ENCODE assay signal across 1 cellular context in genomic region chr18:50287441-50288347, GRCh38.
A peak's percentile ranks its signal among the peaks of the same experiment; 100 is the strongest.
TF ChIP-seq lines count a peak whose summit lies in the region.

Gene CXXC1 (minus strand): TSS chr18:50287692. CDS start chr18:50287589, 103 bp downstream.

TF ChIP-seq in HepG2, 621 proteins besides CTCF, POLR2A, EP300 and RAD21 (continued from another document and continues in another):
- TF ChIP-seq, protein P1, sequence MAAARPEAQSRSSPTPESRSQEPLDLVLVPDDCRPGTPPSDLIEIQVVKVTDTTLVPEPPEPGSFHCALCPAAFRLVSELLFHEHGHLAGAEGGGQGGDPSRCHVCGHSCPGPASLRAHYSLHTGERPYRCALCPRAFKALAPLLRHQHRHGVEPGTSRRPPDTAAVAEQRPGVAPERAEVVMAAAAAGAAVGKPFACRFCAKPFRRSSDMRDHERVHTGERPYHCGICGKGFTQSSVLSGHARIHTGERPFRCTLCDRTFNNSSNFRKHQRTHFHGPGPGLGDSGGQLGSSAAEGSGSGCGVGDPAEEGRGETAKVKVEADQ (CRISPR knock-in tag; IDR thresholded peaks at IDR 0.05; ENCODE audit: borderline replicate concordance), result 0 out of 2 replicates have a peak, but pooled peaks have one; percentile 38
- TF ChIP-seq, protein P2, sequence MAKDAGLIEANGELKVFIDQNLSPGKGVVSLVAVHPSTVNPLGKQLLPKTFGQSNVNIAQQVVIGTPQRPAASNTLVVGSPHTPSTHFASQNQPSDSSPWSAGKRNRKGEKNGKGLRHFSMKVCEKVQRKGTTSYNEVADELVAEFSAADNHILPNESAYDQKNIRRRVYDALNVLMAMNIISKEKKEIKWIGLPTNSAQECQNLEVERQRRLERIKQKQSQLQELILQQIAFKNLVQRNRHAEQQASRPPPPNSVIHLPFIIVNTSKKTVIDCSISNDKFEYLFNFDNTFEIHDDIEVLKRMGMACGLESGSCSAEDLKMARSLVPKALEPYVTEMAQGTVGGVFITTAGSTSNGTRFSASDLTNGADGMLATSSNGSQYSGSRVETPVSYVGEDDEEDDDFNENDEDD (CRISPR knock-in tag; IDR thresholded peaks at IDR 0.05; ENCODE audit: borderline replicate concordance), result peak; percentile 27; the same call in 1 of the 2 replicates
- TF ChIP-seq KDM4B (CRISPR knock-in tag; IDR thresholded peaks at IDR 0.05) (no peak), NFATC3 (CRISPR knock-in tag; IDR thresholded peaks at IDR 0.05) (no peak), FIP1L1 (IDR thresholded peaks at IDR 0.05; ENCODE audit: borderline replicate concordance, insufficient read depth, low read depth, low read length) (no peak), SIX1 (CRISPR knock-in tag; IDR thresholded peaks at IDR 0.05; ENCODE audit: borderline replicate concordance) (peak; percentile 51; the same call in 1 of the 2 replicates), SPEN (CRISPR knock-in tag; IDR thresholded peaks at IDR 0.05; ENCODE audit: low read depth) (peak; percentile 81), ZNF343 (CRISPR knock-in tag; IDR thresholded peaks at IDR 0.05) (peak; percentile 79; the same call in 1 of the 2 replicates), HOXA3 (CRISPR knock-in tag; IDR thresholded peaks at IDR 0.05) (peak; percentile 96), ZNF691 (CRISPR knock-in tag; IDR thresholded peaks at IDR 0.05; ENCODE audit: borderline replicate concordance, low read depth) (no peak; the same call in 1 of the 2 replicates), PHF8 (CRISPR knock-in tag; IDR thresholded peaks at IDR 0.05) (peak; percentile 81), ZNF605 (CRISPR knock-in tag; IDR thresholded peaks at IDR 0.05) (peak; percentile 88; the same call in 1 of the 2 replicates), YY1 (IDR thresholded peaks at IDR 0.05; ENCODE audit: insufficient read depth, insufficient replicate concordance, low read depth, low read length) (peak; percentile 100), RFX5 (IDR thresholded peaks at IDR 0.05; ENCODE audit: low read depth, low read length) (peak; percentile 77; the same call in 1 of the 2 replicates), STAT6 (CRISPR knock-in tag; IDR thresholded peaks at IDR 0.05; ENCODE audit: borderline replicate concordance) (0 out of 2 replicates have a peak, but pooled peaks have one; percentile 39), ZNF501 (CRISPR knock-in tag; IDR thresholded peaks at IDR 0.05) (peak; percentile 94), SP2 (CRISPR knock-in tag; IDR thresholded peaks at IDR 0.05) (peak; percentile 54), ETV5 (CRISPR knock-in tag; IDR thresholded peaks at IDR 0.05; ENCODE audit: borderline replicate concordance) (peak; percentile 52; the same call in 1 of the 2 replicates), SALL2 (CRISPR knock-in tag; IDR thresholded peaks at IDR 0.05) (peak; percentile 72), SMARCE1 (IDR thresholded peaks at IDR 0.05; ENCODE audit: borderline replicate concordance) (no peak), KMT2B (CRISPR knock-in tag; IDR thresholded peaks at IDR 0.05) (peak; percentile 82), ZNF350 (CRISPR knock-in tag; IDR thresholded peaks at IDR 0.05; ENCODE audit: borderline replicate concordance, low read depth) (peak; percentile 91; the same call in 1 of the 2 replicates), TBX3 (IDR thresholded peaks at IDR 0.05; ENCODE audit: borderline replicate concordance) (peak; percentile 61), ZBTB34 (CRISPR knock-in tag; IDR thresholded peaks at IDR 0.05) (no peak), IRF2 (CRISPR knock-in tag; IDR thresholded peaks at IDR 0.05) (peak; percentile 90; the same call in 1 of the 2 replicates), ZNF20 (CRISPR knock-in tag; IDR thresholded peaks at IDR 0.05) (no peak), FOXK1 (CRISPR knock-in tag; IDR thresholded peaks at IDR 0.05; ENCODE audit: borderline replicate concordance, low read depth) (peak; percentile 73; the same call in 1 of the 2 replicates), TCF12 (IDR thresholded peaks at IDR 0.05) (no peak), TCF12 (CRISPR knock-in tag; IDR thresholded peaks at IDR 0.05) (no peak), MXD4 (CRISPR knock-in tag; IDR thresholded peaks at IDR 0.05) (peak; percentile 59), ZMAT3 (CRISPR knock-in tag; conservative IDR thresholded peaks at IDR 0.05) (peak; percentile 29), NAIF1 (CRISPR knock-in tag; IDR thresholded peaks at IDR 0.05; ENCODE audit: borderline replicate concordance) (peak; percentile 96), ZNF816 (CRISPR knock-in tag; IDR thresholded peaks at IDR 0.05; ENCODE audit: borderline replicate concordance) (no peak), CREM (IDR thresholded peaks at IDR 0.05) (peak; percentile 100), CREM (CRISPR knock-in tag; IDR thresholded peaks at IDR 0.05) (no peak; the same call in 1 of the 2 replicates)
- TF ChIP-seq, protein P3, sequence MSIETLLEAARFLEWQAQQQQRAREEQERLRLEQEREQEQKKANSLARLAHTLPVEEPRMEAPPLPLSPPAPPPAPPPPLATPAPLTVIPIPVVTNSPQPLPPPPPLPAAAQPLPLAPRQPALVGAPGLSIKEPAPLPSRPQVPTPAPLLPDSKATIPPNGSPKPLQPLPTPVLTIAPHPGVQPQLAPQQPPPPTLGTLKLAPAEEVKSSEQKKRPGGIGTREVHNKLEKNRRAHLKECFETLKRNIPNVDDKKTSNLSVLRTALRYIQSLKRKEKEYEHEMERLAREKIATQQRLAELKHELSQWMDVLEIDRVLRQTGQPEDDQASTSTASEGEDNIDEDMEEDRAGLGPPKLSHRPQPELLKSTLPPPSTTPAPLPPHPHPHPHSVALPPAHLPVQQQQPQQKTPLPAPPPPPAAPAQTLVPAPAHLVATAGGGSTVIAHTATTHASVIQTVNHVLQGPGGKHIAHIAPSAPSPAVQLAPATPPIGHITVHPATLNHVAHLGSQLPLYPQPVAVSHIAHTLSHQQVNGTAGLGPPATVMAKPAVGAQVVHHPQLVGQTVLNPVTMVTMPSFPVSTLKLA (IDR thresholded peaks at IDR 0.05), result peak; percentile 42; the same call in 1 of the 2 replicates
- TF ChIP-seq, protein P4, sequence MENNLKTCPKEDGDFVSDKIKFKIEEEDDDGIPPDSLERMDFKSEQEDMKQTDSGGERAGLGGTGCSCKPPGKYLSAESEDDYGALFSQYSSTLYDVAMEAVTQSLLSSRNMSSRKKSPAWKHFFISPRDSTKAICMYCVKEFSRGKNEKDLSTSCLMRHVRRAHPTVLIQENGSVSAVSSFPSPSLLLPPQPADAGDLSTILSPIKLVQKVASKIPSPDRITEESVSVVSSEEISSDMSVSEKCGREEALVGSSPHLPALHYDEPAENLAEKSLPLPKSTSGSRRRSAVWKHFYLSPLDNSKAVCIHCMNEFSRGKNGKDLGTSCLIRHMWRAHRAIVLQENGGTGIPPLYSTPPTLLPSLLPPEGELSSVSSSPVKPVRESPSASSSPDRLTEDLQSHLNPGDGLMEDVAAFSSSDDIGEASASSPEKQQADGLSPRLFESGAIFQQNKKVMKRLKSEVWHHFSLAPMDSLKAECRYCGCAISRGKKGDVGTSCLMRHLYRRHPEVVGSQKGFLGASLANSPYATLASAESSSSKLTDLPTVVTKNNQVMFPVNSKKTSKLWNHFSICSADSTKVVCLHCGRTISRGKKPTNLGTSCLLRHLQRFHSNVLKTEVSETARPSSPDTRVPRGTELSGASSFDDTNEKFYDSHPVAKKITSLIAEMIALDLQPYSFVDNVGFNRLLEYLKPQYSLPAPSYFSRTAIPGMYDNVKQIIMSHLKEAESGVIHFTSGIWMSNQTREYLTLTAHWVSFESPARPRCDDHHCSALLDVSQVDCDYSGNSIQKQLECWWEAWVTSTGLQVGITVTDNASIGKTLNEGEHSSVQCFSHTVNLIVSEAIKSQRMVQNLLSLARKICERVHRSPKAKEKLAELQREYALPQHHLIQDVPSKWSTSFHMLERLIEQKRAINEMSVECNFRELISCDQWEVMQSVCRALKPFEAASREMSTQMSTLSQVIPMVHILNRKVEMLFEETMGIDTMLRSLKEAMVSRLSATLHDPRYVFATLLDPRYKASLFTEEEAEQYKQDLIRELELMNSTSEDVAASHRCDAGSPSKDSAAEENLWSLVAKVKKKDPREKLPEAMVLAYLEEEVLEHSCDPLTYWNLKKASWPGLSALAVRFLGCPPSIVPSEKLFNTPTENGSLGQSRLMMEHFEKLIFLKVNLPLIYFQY (CRISPR knock-in tag; IDR thresholded peaks at IDR 0.05; ENCODE audit: borderline replicate concordance), result peak; percentile 30; the same call in 1 of the 2 replicates
- TF ChIP-seq, protein P5, sequence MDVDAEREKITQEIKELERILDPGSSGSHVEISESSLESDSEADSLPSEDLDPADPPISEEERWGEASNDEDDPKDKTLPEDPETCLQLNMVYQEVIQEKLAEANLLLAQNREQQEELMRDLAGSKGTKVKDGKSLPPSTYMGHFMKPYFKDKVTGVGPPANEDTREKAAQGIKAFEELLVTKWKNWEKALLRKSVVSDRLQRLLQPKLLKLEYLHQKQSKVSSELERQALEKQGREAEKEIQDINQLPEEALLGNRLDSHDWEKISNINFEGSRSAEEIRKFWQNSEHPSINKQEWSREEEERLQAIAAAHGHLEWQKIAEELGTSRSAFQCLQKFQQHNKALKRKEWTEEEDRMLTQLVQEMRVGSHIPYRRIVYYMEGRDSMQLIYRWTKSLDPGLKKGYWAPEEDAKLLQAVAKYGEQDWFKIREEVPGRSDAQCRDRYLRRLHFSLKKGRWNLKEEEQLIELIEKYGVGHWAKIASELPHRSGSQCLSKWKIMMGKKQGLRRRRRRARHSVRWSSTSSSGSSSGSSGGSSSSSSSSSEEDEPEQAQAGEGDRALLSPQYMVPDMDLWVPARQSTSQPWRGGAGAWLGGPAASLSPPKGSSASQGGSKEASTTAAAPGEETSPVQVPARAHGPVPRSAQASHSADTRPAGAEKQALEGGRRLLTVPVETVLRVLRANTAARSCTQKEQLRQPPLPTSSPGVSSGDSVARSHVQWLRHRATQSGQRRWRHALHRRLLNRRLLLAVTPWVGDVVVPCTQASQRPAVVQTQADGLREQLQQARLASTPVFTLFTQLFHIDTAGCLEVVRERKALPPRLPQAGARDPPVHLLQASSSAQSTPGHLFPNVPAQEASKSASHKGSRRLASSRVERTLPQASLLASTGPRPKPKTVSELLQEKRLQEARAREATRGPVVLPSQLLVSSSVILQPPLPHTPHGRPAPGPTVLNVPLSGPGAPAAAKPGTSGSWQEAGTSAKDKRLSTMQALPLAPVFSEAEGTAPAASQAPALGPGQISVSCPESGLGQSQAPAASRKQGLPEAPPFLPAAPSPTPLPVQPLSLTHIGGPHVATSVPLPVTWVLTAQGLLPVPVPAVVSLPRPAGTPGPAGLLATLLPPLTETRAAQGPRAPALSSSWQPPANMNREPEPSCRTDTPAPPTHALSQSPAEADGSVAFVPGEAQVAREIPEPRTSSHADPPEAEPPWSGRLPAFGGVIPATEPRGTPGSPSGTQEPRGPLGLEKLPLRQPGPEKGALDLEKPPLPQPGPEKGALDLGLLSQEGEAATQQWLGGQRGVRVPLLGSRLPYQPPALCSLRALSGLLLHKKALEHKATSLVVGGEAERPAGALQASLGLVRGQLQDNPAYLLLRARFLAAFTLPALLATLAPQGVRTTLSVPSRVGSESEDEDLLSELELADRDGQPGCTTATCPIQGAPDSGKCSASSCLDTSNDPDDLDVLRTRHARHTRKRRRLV (CRISPR knock-in tag; IDR thresholded peaks at IDR 0.05), result 0 out of 2 replicates have a peak, but pooled peaks have one; percentile 70
- TF ChIP-seq, protein P6, sequence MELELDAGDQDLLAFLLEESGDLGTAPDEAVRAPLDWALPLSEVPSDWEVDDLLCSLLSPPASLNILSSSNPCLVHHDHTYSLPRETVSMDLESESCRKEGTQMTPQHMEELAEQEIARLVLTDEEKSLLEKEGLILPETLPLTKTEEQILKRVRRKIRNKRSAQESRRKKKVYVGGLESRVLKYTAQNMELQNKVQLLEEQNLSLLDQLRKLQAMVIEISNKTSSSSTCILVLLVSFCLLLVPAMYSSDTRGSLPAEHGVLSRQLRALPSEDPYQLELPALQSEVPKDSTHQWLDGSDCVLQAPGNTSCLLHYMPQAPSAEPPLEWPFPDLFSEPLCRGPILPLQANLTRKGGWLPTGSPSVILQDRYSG (CRISPR knock-in tag; IDR thresholded peaks at IDR 0.05), result no peak
